Comparison of ENCODE assay signal across 11 cellular contexts in the genomic region with DNA sequence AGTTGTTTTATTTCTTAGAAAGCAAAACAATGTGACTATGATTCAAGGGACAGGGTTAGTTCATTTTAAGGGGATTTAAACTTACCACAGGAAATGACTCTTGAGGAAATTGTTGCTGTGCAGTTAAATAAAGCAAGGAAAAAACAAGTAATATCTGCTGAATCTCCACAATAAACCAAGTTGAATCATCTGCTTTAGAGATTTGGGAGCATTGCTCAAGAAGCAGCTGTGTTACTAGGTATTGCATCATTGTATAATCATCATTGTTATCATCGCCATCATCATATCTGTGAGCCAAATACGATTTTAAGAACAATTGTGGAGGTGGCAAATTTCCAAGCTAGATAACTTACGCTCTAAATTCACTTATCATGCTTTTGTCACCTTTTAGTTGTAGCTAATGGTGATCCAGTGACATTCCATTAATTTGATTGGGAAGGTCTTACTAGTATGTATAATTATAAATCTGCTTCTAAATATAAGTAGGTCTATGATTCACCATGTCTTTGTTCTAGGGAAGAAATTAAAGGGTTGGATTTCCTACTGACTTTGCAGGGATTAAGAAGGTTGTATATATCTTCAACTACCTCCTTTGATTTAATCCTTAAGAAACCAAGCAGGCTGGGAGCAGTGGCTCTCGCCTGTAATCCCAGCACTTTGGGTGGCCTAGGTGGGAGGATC. TPM values are rescaled to one million over a fixed set of nuclear protein-coding genes. Genes with fewer than 3 reads are reported as not detected.
DNase-seq lines count a peak whose midpoint lies in the region; ATAC-seq, FAIRE-seq and TF ChIP-seq lines count a peak whose summit lies in the region.
"Had no signal": no experiment of that assay in that cellular context is flagged by ENCODE, and none has a peak within 500 bp of the region (broad histone marks: within the 10 kb centered on the region; RNA-seq: fewer than 3 reads in every experiment).

No MANE protein-coding gene starts in this region.

- H3K4me3 ChIP-seq in heart left ventricle = no peak overlapping the region
- no peak overlapping the region for H3K4me3 ChIP-seq in left ventricle myocardium inferior
- H3K4me3 ChIP-seq in foreskin fibroblast (ENCODE audit: low read depth in 1 of 2, low read length in 2 of 2) = no peak overlapping the region
- H3K4me3 ChIP-seq: colonic mucosa had no signal

- peaks cover 0 to 29% (median 0%) of the 10 kb centered on the region in 12 donors for H3K4me1 ChIP-seq in heart left ventricle
- peaks cover 13% of the 10 kb centered on the region for H3K4me1 ChIP-seq in left ventricle myocardium inferior
- H3K4me1 ChIP-seq: colonic mucosa had no signal

- H3K27ac ChIP-seq in heart left ventricle = no peak overlapping the region
- H3K27ac ChIP-seq in left ventricle myocardium inferior (replicated peaks) = no peak overlapping the region
- H3K27ac ChIP-seq: colonic mucosa had no signal

- peaks cover 2% of the 10 kb centered on the region for H3K4me1 Mint-ChIP-seq in activated CD4-positive, alpha-beta memory T cell treated with anti-CD3 and anti-CD28 coated beads for 36 hours (ENCODE audit: low read depth)

- POLR2A ChIA-PET in activated CD4-positive, alpha-beta memory T cell treated with anti-CD3 and anti-CD28 coated beads for 36 hours (lab: Charles Lee) = no interaction called here

- peaks cover 0 to 32% (median 0%) of the 10 kb centered on the region in 9 donors for H3K27me3 ChIP-seq in heart left ventricle
- no peaks in the 10 kb centered on the region for H3K27me3 ChIP-seq in left ventricle myocardium inferior (ENCODE audit: low read depth)
- H3K27me3 ChIP-seq: colonic mucosa had no signal

- FAIRE-seq in urothelium cell line (lab: Jason Lieb, UNC) = peak; percentile 71

- peaks cover 10% of the 10 kb centered on the region for H3K27me3 Mint-ChIP-seq in activated CD4-positive, alpha-beta memory T cell treated with anti-CD3 and anti-CD28 coated beads for 36 hours

- TF ChIP-seq CTCF in heart left ventricle (IDR thresholded peaks at IDR 0.05) (no peak), left ventricle myocardium inferior (IDR thresholded peaks at IDR 0.05; ENCODE audit: borderline replicate concordance) (no peak), foreskin fibroblast (IDR thresholded peaks at IDR 0.05; ENCODE audit: low read depth, low read length) (no peak)

- no peak overlapping the region for H3K27ac Mint-ChIP-seq in activated CD4-positive, alpha-beta memory T cell treated with anti-CD3 and anti-CD28 coated beads for 36 hours
- H3K27ac Mint-ChIP-seq: nephron progenitor cell had no signal

- H3K9me3 ChIP-seq in heart left ventricle (no peaks in the 10 kb centered on the region), left ventricle myocardium inferior (replicated peaks) (no peaks in the 10 kb centered on the region)
- H3K9me3 ChIP-seq: colonic mucosa had no signal

- DNase-seq in heart left ventricle (no peak), left ventricle myocardium inferior (no peak), foreskin fibroblast (peak; percentile 84 to 92), urothelium cell line (ENCODE audit: low spot score) (peak; percentile 59), cerebellar nuclear complex (lab: John Stamatoyannopoulos, UW) (no peak), OCI-M2 (lab: John Stamatoyannopoulos, UW; ENCODE audit: unreplicated experiment) (no peak)
- no peak for DNase-seq in activated CD4-positive, alpha-beta memory T cell treated with anti-CD3 and anti-CD28 coated beads for 36 hours
- DNase-seq: colonic mucosa, DMS79, nephron progenitor cell had no signal

- CTCF ChIA-PET in activated CD4-positive, alpha-beta memory T cell treated with anti-CD3 and anti-CD28 coated beads for 36 hours (lab: Charles Lee) = no interaction called here

- no peaks in the 10 kb centered on the region for H3K9me3 Mint-ChIP-seq in activated CD4-positive, alpha-beta memory T cell treated with anti-CD3 and anti-CD28 coated beads for 36 hours
- H3K9me3 Mint-ChIP-seq: nephron progenitor cell had no signal

- intact Hi-C loops in heart left ventricle (cut with DNase I) (no loop called here), left ventricle myocardium inferior (cut with micrococcal nuclease) (no loop called here)
- intact Hi-C loops in activated CD4-positive, alpha-beta memory T cell treated with anti-CD3 and anti-CD28 coated beads for 36 hours (cut with micrococcal nuclease) = no loop called here

- ATAC-seq in heart left ventricle (peak; percentile 37 to 84 (median 67)), SK-N-SH treated with all-trans-retinoic acid at 6 μM for 48 hours (peak; percentile 40)

- H3K4me3 Mint-ChIP-seq in activated CD4-positive, alpha-beta memory T cell treated with anti-CD3 and anti-CD28 coated beads for 36 hours = no peak overlapping the region
- H3K4me3 Mint-ChIP-seq: nephron progenitor cell had no signal

- TF ChIP-seq POLR2A in heart left ventricle (IDR thresholded peaks at IDR 0.05) = no peak

- 33 to 48% (median 36%) methylated on average over 4 of the region's 4 CpGs for WGBS in heart left ventricle, 4 donors

- H3K36me3 Mint-ChIP-seq in activated CD4-positive, alpha-beta memory T cell treated with anti-CD3 and anti-CD28 coated beads for 36 hours = no peaks in the 10 kb centered on the region

- H3K36me3 ChIP-seq in heart left ventricle (no peaks in the 10 kb centered on the region), left ventricle myocardium inferior (no peaks in the 10 kb centered on the region)
- H3K36me3 ChIP-seq: colonic mucosa had no signal

TF ChIP-seq in SK-N-SH treated with all-trans-retinoic acid at 6 μM for 48 hours, 23 proteins besides CTCF, POLR2A, EP300 and RAD21:
- no peak for TF ChIP-seq ESRRG (CRISPR knock-in tag; IDR thresholded peaks at IDR 0.05)
- TF ChIP-seq ZFP30 (CRISPR knock-in tag; IDR thresholded peaks at IDR 0.05) = no peak
- peak; percentile 20; the same call in 1 of the 2 replicates for TF ChIP-seq ZNF8 (CRISPR knock-in tag; IDR thresholded peaks at IDR 0.05)
- TF ChIP-seq ARNTL (CRISPR knock-in tag; IDR thresholded peaks at IDR 0.05; ENCODE audit: borderline replicate concordance, low read depth) = no peak
- no peak for TF ChIP-seq BACH2 (CRISPR knock-in tag; IDR thresholded peaks at IDR 0.05; ENCODE audit: borderline replicate concordance)
- no peak for TF ChIP-seq CSRNP3 (CRISPR knock-in tag; IDR thresholded peaks at IDR 0.05)
- peak; percentile 98 for TF ChIP-seq ISL1 (CRISPR knock-in tag; IDR thresholded peaks at IDR 0.05)
- no peak for TF ChIP-seq RARB (CRISPR knock-in tag; IDR thresholded peaks at IDR 0.05)
- TF ChIP-seq, protein P1, sequence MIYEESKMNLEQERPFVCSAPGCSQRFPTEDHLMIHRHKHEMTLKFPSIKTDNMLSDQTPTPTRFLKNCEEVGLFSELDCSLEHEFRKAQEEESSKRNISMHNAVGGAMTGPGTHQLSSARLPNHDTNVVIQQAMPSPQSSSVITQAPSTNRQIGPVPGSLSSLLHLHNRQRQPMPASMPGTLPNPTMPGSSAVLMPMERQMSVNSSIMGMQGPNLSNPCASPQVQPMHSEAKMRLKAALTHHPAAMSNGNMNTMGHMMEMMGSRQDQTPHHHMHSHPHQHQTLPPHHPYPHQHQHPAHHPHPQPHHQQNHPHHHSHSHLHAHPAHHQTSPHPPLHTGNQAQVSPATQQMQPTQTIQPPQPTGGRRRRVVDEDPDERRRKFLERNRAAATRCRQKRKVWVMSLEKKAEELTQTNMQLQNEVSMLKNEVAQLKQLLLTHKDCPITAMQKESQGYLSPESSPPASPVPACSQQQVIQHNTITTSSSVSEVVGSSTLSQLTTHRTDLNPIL (CRISPR knock-in tag; IDR thresholded peaks at IDR 0.05; ENCODE audit: low read depth) = peak; percentile 65; the same call in 1 of the 2 replicates

RNA-seq across cellular contexts. Expression of gene MMP10, which starts 19.9 kb away (rescaled TPM):
- total RNA-seq in heart left ventricle = not detected
- polyA plus RNA-seq in heart left ventricle = not detected
- not detected for total RNA-seq in left ventricle myocardium inferior
- total RNA-seq in activated CD4-positive, alpha-beta memory T cell treated with anti-CD3 and anti-CD28 coated beads for 36 hours = not detected

RNA-seq across cellular contexts. Expression of gene MMP8, which starts 35.7 kb away (rescaled TPM):
- 1 to 10 TPM in 1 of 9 donors, under 1 TPM in 5, not detected in 3; 0.10 to 1.6 (median 0.40) TPM for total RNA-seq in heart left ventricle
- polyA plus RNA-seq in heart left ventricle = under 1 TPM in 1 of 2 donors, not detected in 1; 0.51 TPM
- not detected for total RNA-seq in left ventricle myocardium inferior
- total RNA-seq in activated CD4-positive, alpha-beta memory T cell treated with anti-CD3 and anti-CD28 coated beads for 36 hours = not detected
- total RNA-seq: colonic mucosa had no signal

RNA-seq across cellular contexts. Expression of gene MMP1, which starts 37.5 kb away (rescaled TPM):
- 1 to 10 TPM in 1 of 9 donors, under 1 TPM in 3, not detected in 5; 0.14 to 2.5 (median 0.45) TPM for total RNA-seq in heart left ventricle
- under 1 TPM in 1 of 2 donors, not detected in 1; 0.46 TPM for polyA plus RNA-seq in heart left ventricle
- total RNA-seq in left ventricle myocardium inferior = not detected
- not detected for total RNA-seq in activated CD4-positive, alpha-beta memory T cell treated with anti-CD3 and anti-CD28 coated beads for 36 hours

RNA-seq across cellular contexts. Expression of gene MMP27, which starts 54.9 kb away (rescaled TPM):
- total RNA-seq in heart left ventricle (under 1 TPM in 1 of 9 donors, not detected in 8; 0.14 TPM), left ventricle myocardium inferior (not detected)
- not detected for polyA plus RNA-seq in heart left ventricle
- not detected for total RNA-seq in activated CD4-positive, alpha-beta memory T cell treated with anti-CD3 and anti-CD28 coated beads for 36 hours

Comparison
In these comparisons a context has a peak if more than half of its experiments do, and no peak if none do; other contexts are left out.
1. DNase-seq: peak in foreskin fibroblast (2 of 2) and urothelium cell line (single experiment); none in heart left ventricle (0 of 5), left ventricle myocardium inferior (single experiment), cerebellar nuclear complex (0 of 2), OCI-M2 (single experiment) and activated CD4-positive, alpha-beta memory T cell treated with anti-CD3 and anti-CD28 coated beads for 36 hours (single experiment).